In genomic region chr2:36352024-36352398, GRCh38 we compare ENCODE assay signal across 1 cellular context.
TF ChIP-seq lines count a peak whose summit lies in the region.

No MANE protein-coding gene starts in this region.

TF ChIP-seq in endothelial cell of umbilical vein, 7 proteins besides CTCF, POLR2A, EP300 and RAD21 (continued from another document):
- no peak for TF ChIP-seq JUN (IDR thresholded peaks at IDR 0.05; ENCODE audit: borderline replicate concordance, insufficient read depth, insufficient read length, low read depth)
- no peak for TF ChIP-seq EZH2 (IDR thresholded peaks at IDR 0.05; ENCODE audit: borderline replicate concordance, low read depth, low read length, severe bottlenecking)
